In genomic region chr6:30744054-30744805, GRCh38 we compare ENCODE assay signal across 1 cellular context.
TF ChIP-seq lines count a peak whose summit lies in the region.

Gene IER3, minus strand, starts transcription at chr6:30744547. Its CDS starts 29 bp downstream, at chr6:30744518.

TF ChIP-seq in K562, 482 proteins besides CTCF, POLR2A, EP300 and RAD21 (continued from another document and continues in another):
- TF ChIP-seq ILF3 (IDR thresholded peaks at IDR 0.05; ENCODE audit: borderline replicate concordance): peak; percentile 47; the same call in 1 of the 2 replicates
- no peak for TF ChIP-seq KLF10 (CRISPR knock-in tag; IDR thresholded peaks at IDR 0.05)
- peak; percentile 64 to 77 for TF ChIP-seq MNT (conservative IDR thresholded peaks at IDR 0.05)
- TF ChIP-seq NFIC (IDR thresholded peaks at IDR 0.05): peak; percentile 69
- no peak for TF ChIP-seq CUX1 (CRISPR knock-in tag; IDR thresholded peaks at IDR 0.05)
- peak; percentile 87; the same call in 1 of the 2 replicates for TF ChIP-seq PML (IDR thresholded peaks at IDR 0.05; ENCODE audit: low read length)
- TF ChIP-seq SIX5 (IDR thresholded peaks at IDR 0.05; ENCODE audit: borderline replicate concordance in 1 of 2, insufficient read depth in 1 of 2, low read depth in 1 of 2, low read length in 2 of 2): no peak
- TF ChIP-seq CHAMP1 (IDR thresholded peaks at IDR 0.05): no peak
- no peak for TF ChIP-seq CREBBP (IDR thresholded peaks at IDR 0.05; ENCODE audit: low read depth, low read length)
- TF ChIP-seq HNRNPUL1 (IDR thresholded peaks at IDR 0.05; ENCODE audit: low read length): no peak
- peak; percentile 91 for TF ChIP-seq TAF1 (IDR thresholded peaks at IDR 0.05; ENCODE audit: control insufficient read depth, extremely low read depth, insufficient read depth, low read length, severe bottlenecking)
- TF ChIP-seq, protein P1, sequence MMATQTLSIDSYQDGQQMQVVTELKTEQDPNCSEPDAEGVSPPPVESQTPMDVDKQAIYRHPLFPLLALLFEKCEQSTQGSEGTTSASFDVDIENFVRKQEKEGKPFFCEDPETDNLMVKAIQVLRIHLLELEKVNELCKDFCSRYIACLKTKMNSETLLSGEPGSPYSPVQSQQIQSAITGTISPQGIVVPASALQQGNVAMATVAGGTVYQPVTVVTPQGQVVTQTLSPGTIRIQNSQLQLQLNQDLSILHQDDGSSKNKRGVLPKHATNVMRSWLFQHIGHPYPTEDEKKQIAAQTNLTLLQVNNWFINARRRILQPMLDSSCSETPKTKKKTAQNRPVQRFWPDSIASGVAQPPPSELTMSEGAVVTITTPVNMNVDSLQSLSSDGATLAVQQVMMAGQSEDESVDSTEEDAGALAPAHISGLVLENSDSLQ (IDR thresholded peaks at IDR 0.05): peak; percentile 97
- TF ChIP-seq ZNF3 (CRISPR knock-in tag; IDR thresholded peaks at IDR 0.05): no peak
- no peak for TF ChIP-seq PTRF (tag; IDR thresholded peaks at IDR 0.05)
- TF ChIP-seq, protein P2, sequence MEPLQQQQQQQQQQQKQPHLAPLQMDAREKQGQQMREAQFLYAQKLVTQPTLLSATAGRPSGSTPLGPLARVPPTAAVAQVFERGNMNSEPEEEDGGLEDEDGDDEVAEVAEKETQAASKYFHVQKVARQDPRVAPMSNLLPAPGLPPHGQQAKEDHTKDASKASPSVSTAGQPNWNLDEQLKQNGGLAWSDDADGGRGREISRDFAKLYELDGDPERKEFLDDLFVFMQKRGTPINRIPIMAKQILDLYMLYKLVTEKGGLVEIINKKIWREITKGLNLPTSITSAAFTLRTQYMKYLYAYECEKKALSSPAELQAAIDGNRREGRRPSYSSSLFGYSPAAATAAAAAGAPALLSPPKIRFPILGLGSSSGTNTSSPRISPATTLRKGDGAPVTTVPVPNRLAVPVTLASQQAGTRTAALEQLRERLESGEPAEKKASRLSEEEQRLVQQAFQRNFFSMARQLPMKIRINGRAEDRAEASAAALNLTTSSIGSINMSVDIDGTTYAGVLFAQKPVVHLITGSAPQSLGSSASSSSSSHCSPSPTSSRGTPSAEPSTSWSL (CRISPR knock-in tag; IDR thresholded peaks at IDR 0.05; ENCODE audit: borderline replicate concordance): no peak
- TF ChIP-seq ZNF75A (CRISPR knock-in tag; IDR thresholded peaks at IDR 0.05): 0 out of 2 replicates have a peak, but pooled peaks have one; percentile 27
- TF ChIP-seq HCFC1 (IDR thresholded peaks at IDR 0.05; ENCODE audit: low read depth, low read length): no peak
- TF ChIP-seq, protein P3, sequence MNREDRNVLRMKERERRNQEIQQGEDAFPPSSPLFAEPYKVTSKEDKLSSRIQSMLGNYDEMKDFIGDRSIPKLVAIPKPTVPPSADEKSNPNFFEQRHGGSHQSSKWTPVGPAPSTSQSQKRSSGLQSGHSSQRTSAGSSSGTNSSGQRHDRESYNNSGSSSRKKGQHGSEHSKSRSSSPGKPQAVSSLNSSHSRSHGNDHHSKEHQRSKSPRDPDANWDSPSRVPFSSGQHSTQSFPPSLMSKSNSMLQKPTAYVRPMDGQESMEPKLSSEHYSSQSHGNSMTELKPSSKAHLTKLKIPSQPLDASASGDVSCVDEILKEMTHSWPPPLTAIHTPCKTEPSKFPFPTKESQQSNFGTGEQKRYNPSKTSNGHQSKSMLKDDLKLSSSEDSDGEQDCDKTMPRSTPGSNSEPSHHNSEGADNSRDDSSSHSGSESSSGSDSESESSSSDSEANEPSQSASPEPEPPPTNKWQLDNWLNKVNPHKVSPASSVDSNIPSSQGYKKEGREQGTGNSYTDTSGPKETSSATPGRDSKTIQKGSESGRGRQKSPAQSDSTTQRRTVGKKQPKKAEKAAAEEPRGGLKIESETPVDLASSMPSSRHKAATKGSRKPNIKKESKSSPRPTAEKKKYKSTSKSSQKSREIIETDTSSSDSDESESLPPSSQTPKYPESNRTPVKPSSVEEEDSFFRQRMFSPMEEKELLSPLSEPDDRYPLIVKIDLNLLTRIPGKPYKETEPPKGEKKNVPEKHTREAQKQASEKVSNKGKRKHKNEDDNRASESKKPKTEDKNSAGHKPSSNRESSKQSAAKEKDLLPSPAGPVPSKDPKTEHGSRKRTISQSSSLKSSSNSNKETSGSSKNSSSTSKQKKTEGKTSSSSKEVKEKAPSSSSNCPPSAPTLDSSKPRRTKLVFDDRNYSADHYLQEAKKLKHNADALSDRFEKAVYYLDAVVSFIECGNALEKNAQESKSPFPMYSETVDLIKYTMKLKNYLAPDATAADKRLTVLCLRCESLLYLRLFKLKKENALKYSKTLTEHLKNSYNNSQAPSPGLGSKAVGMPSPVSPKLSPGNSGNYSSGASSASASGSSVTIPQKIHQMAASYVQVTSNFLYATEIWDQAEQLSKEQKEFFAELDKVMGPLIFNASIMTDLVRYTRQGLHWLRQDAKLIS (CRISPR knock-in tag; IDR thresholded peaks at IDR 0.05): peak; percentile 84; the same call in 1 of the 2 replicates
- no peak for TF ChIP-seq SRSF7 (optimal IDR thresholded peaks at IDR 0.05; ENCODE audit: low read depth, low read length)
- peak; percentile 72; the same call in 1 of the 2 replicates for TF ChIP-seq ZNF263 (CRISPR knock-in tag; IDR thresholded peaks at IDR 0.05; ENCODE audit: borderline replicate concordance)
- no peak for TF ChIP-seq FOXJ2 (tag; IDR thresholded peaks at IDR 0.05)
- no peak for TF ChIP-seq CBX2 (IDR thresholded peaks at IDR 0.05; ENCODE audit: insufficient read depth, low read length, poor library complexity, severe bottlenecking)
- no peak for TF ChIP-seq RFX5 (IDR thresholded peaks at IDR 0.05; ENCODE audit: low read depth, low read length)
- TF ChIP-seq CTCFL (IDR thresholded peaks at IDR 0.05; ENCODE audit: borderline replicate concordance, insufficient read depth, low read depth, low read length, poor library complexity, severe bottlenecking): peak; percentile 91
- peak; percentile 60; the same call in 1 of the 2 replicates for TF ChIP-seq RREB1 (CRISPR knock-in tag; IDR thresholded peaks at IDR 0.05)
- peak; percentile 53; the same call in 1 of the 2 replicates for TF ChIP-seq TGIF2 (CRISPR knock-in tag; IDR thresholded peaks at IDR 0.05)
- TF ChIP-seq NR2F6 (CRISPR knock-in tag; IDR thresholded peaks at IDR 0.05): peak; percentile 24; the same call in 1 of the 2 replicates
- TF ChIP-seq TRIM28 (IDR thresholded peaks at IDR 0.05): peak; percentile 31; the same call in 1 of the 2 replicates
- TF ChIP-seq RAD51 (IDR thresholded peaks at IDR 0.05; ENCODE audit: borderline replicate concordance, low read depth): no peak
